ENCODE assay signal across 9 cellular contexts in the genomic region with DNA sequence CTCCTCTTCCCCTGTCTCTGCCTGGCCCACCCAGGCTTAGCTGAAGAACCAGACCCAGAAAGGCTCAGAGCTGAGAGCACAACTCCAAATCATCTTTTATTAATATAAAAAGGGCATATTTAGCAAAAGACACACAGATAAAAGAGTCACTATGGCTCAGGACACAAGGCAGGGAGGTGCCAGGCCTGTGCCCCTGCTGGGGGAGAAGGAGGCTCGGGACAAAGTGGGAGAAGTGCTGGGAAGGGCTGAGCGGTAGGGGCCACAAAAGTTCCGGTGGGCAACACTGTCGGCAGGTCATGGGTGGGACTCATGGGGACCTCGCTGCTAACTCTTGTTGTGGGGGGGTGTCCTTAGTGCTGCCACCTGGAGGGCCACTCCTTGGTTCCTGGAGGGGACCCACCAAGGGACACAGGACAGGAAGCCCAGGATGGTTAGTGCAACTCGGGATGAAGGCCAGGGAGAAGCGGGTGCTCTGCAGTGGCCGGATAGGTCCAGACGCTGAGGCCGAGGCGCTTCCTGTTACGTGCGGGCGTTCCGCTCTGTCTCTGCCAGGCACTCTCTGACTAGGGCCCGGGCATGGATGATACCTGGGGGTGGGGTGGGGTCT. TPM values are rescaled to one million over a fixed set of nuclear protein-coding genes. Genes with fewer than 3 reads are reported as not detected.
A peak's percentile ranks its signal among the peaks of the same experiment; 100 is the strongest.
DNase-seq lines count a peak whose midpoint lies in the region; ATAC-seq, FAIRE-seq and TF ChIP-seq lines count a peak whose summit lies in the region.
"Had no signal": no experiment of that assay in that cellular context is flagged by ENCODE, and none has a peak within 500 bp of the region (broad histone marks: within the 10 kb centered on the region; RNA-seq: fewer than 3 reads in every experiment).

No MANE protein-coding gene starts in this region.

- H3K36me3 ChIP-seq in BLaER1 treated with 17β-estradiol and CSF1 and Interleukin-3, amounts not matched to agents 10 nM and 100 nM, result peaks cover 9 to 22% (median 14%) of the 10 kb centered on the region in 11 experiments
- H3K36me3 ChIP-seq in Loucy (ENCODE audit: insufficient read depth, low read length), result peaks cover 4% of the 10 kb centered on the region; the same call in 1 of the 2 replicates
- no peaks in the 10 kb centered on the region for H3K36me3 ChIP-seq in neural cell (ENCODE audit: insufficient read depth, low read length)

- H3K4me3 ChIP-seq in BLaER1 treated with 17β-estradiol and CSF1 and Interleukin-3, amounts not matched to agents 10 nM and 100 nM, result peak overlapping the region in 9 of 10 experiments; percentile 58 to 86 (median 74); a peak in 17 of 20 replicates
- H3K4me3 ChIP-seq in Loucy (ENCODE audit: low read length, poor library complexity, severe bottlenecking), result peak overlapping the region; percentile 86
- peak overlapping the region; percentile 78 for H3K4me3 ChIP-seq in coronary artery
- H3K4me3 ChIP-seq in neural cell (ENCODE audit: low read length), result peak overlapping the region; percentile 78

- no peak for TF ChIP-seq EP300 in neural cell (conservative IDR thresholded peaks at IDR 0.05; ENCODE audit: poor library complexity, severe bottlenecking)

- no peak overlapping the region for H2AFZ ChIP-seq in Loucy (ENCODE audit: low read length)
- no peak overlapping the region for H2AFZ ChIP-seq in neural cell (ENCODE audit: low read depth, low read length)

- no peak for TF ChIP-seq POLR2A in H54 (IDR thresholded peaks at IDR 0.05; ENCODE audit: low read depth, low read length)

- H3K27ac ChIP-seq in BLaER1 treated with 17β-estradiol and CSF1 and Interleukin-3, amounts not matched to agents 10 nM and 100 nM, result peak overlapping the region in 9 of 11 experiments; percentile 4 to 92 (median 45); a peak in 10 of 22 replicates
- peak overlapping the region; percentile 86 to 97 for H3K27ac ChIP-seq in coronary artery
- no peak overlapping the region for H3K27ac ChIP-seq in neural cell (ENCODE audit: low read length)

- peak overlapping the region; percentile 91 to 100 (median 99) for H3K4me2 ChIP-seq in BLaER1 treated with 17β-estradiol and CSF1 and Interleukin-3, amounts not matched to agents 10 nM and 100 nM
- H3K4me2 ChIP-seq in Loucy (ENCODE audit: low read depth, low read length, poor library complexity, severe bottlenecking), result peak overlapping the region; percentile 98
- H3K4me2 ChIP-seq in neural cell (ENCODE audit: low read length), result no peak overlapping the region

- peaks cover 51 to 60% (median 55%) of the 10 kb centered on the region in 10 experiments for H3K4me1 ChIP-seq in BLaER1 treated with 17β-estradiol and CSF1 and Interleukin-3, amounts not matched to agents 10 nM and 100 nM
- peaks cover 36% of the 10 kb centered on the region for H3K4me1 ChIP-seq in Loucy (ENCODE audit: insufficient read depth, low read length, poor library complexity, severe bottlenecking)

- H3K9me3 ChIP-seq in BLaER1 treated with 17β-estradiol and CSF1 and Interleukin-3, amounts not matched to agents 10 nM and 100 nM (replicated peaks in 1 of 11), result no peaks in the 10 kb centered on the region
- no peaks in the 10 kb centered on the region for H3K9me3 ChIP-seq in Loucy (ENCODE audit: insufficient read depth, low read depth, low read length)
- H3K9me3 ChIP-seq in neural cell (ENCODE audit: low read length), result no peaks in the 10 kb centered on the region

- H3K27me3 ChIP-seq in BLaER1 treated with 17β-estradiol and CSF1 and Interleukin-3, amounts not matched to agents 10 nM and 100 nM, result peaks cover 0 to 13% (median 9%) of the 10 kb centered on the region in 11 experiments; a peak in 9 of 22 replicates
- H3K27me3 ChIP-seq in Loucy (ENCODE audit: insufficient read depth, low read length, poor library complexity, severe bottlenecking) (no peaks in the 10 kb centered on the region), neural cell (ENCODE audit: insufficient read depth, low read depth, low read length) (no peaks in the 10 kb centered on the region)

- H4K20me1 ChIP-seq in BLaER1 treated with 17β-estradiol and CSF1 and Interleukin-3, amounts not matched to agents 10 nM and 100 nM, result peaks cover 26 to 55% (median 45%) of the 10 kb centered on the region in 11 experiments; a peak in 21 of 22 replicates
- H4K20me1 ChIP-seq in Loucy (ENCODE audit: insufficient read depth, low read length, poor library complexity, severe bottlenecking) (peaks cover 31% of the 10 kb centered on the region), neural cell (ENCODE audit: insufficient read depth) (no peaks in the 10 kb centered on the region)

- peak overlapping the region; percentile 58 to 91 (median 84) for H3K9ac ChIP-seq in BLaER1 treated with 17β-estradiol and CSF1 and Interleukin-3, amounts not matched to agents 10 nM and 100 nM
- H3K9ac ChIP-seq in Loucy (ENCODE audit: low read depth, low read length, poor library complexity, severe bottlenecking) (peak overlapping the region; percentile 74), neural cell (ENCODE audit: low read length) (no peak overlapping the region)

- TF ChIP-seq CTCF in Loucy (conservative IDR thresholded peaks at IDR 0.05; ENCODE audit: low read length) (no peak; the same call in 1 of the 2 replicates), coronary artery (IDR thresholded peaks at IDR 0.05) (no peak), neural cell (IDR thresholded peaks at IDR 0.05; ENCODE audit: poor library complexity, severe bottlenecking) (no peak)

- peaks cover 6% of the 10 kb centered on the region for H3F3A ChIP-seq in Loucy (ENCODE audit: low read depth)
- no peaks in the 10 kb centered on the region for H3F3A ChIP-seq in neural cell (ENCODE audit: insufficient read depth, low read length, poor library complexity, severe bottlenecking)

- DNase-seq in coronary artery (ENCODE audit: low spot score), result no peak
- no peak for DNase-seq in stimulated activated CD4-positive, alpha-beta T cell treated with anti-CD3 and anti-CD28 coated beads, Interleukin-12 subunit alpha, Interleukin-12 subunit beta, amount 100 ng/mL, for 4 hours
- DNase-seq in midbrain (lab: John Stamatoyannopoulos, UW), result no peak
- DNase-seq in H54 (ENCODE audit: insufficient read length, low spot score), result no peak

- H3K79me2 ChIP-seq in Loucy (ENCODE audit: insufficient read depth, low read length), result peaks cover 38% of the 10 kb centered on the region
- peaks cover 15% of the 10 kb centered on the region for H3K79me2 ChIP-seq in neural cell (replicated peaks; ENCODE audit: insufficient read depth, low read length)

- H3K9me2 ChIP-seq in Loucy (replicated peaks; ENCODE audit: low read depth, low read length), result no peaks in the 10 kb centered on the region
- no peaks in the 10 kb centered on the region for H3K9me2 ChIP-seq in neural cell (ENCODE audit: insufficient read depth, low read length)

- no peak for TF ChIP-seq RAD21 in neural cell (conservative IDR thresholded peaks at IDR 0.05)

- FAIRE-seq in H54 (lab: Jason Lieb, UNC), result no peak

- ATAC-seq in GM19023 (IDR thresholded peaks at IDR 0.05; ENCODE audit: unreplicated experiment), result no peak

TF ChIP-seq in neural cell, 6 proteins besides CTCF, POLR2A, EP300 and RAD21:
- TF ChIP-seq, protein P1, sequence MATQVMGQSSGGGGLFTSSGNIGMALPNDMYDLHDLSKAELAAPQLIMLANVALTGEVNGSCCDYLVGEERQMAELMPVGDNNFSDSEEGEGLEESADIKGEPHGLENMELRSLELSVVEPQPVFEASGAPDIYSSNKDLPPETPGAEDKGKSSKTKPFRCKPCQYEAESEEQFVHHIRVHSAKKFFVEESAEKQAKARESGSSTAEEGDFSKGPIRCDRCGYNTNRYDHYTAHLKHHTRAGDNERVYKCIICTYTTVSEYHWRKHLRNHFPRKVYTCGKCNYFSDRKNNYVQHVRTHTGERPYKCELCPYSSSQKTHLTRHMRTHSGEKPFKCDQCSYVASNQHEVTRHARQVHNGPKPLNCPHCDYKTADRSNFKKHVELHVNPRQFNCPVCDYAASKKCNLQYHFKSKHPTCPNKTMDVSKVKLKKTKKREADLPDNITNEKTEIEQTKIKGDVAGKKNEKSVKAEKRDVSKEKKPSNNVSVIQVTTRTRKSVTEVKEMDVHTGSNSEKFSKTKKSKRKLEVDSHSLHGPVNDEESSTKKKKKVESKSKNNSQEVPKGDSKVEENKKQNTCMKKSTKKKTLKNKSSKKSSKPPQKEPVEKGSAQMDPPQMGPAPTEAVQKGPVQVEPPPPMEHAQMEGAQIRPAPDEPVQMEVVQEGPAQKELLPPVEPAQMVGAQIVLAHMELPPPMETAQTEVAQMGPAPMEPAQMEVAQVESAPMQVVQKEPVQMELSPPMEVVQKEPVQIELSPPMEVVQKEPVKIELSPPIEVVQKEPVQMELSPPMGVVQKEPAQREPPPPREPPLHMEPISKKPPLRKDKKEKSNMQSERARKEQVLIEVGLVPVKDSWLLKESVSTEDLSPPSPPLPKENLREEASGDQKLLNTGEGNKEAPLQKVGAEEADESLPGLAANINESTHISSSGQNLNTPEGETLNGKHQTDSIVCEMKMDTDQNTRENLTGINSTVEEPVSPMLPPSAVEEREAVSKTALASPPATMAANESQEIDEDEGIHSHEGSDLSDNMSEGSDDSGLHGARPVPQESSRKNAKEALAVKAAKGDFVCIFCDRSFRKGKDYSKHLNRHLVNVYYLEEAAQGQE (IDR thresholded peaks at IDR 0.05; ENCODE audit: borderline replicate concordance), result no peak
- peak; percentile 30 for TF ChIP-seq SMC3 (conservative IDR thresholded peaks at IDR 0.05; ENCODE audit: poor library complexity)

RNA-seq across cellular contexts. Expression of a gene that starts 1.4 kb away (rescaled TPM):
- polyA plus RNA-seq in neural cell, result 25.8 and 37.2 TPM in 2 replicates
- polyA minus RNA-seq in neural cell, result 40.2 and 42.1 TPM in 2 replicates

RNA-seq across cellular contexts. Expression of a gene that starts 1.4 kb away (rescaled TPM):
- polyA plus RNA-seq in neural cell, result 18.1 and 22.4 TPM in 2 replicates
- polyA minus RNA-seq in neural cell, result 15.9 and 20.0 TPM in 2 replicates

RNA-seq across cellular contexts. Expression of a gene that starts 16.7 kb away (rescaled TPM):
- polyA plus RNA-seq in neural cell, result not detected in 2 replicates
- polyA minus RNA-seq in neural cell, result not detected in 2 replicates
- polyA plus RNA-seq: adipose tissue had no signal

RNA-seq across cellular contexts. Expression of a gene that starts 23.7 kb away (rescaled TPM):
- 83.9 and 121 TPM in 2 replicates for polyA plus RNA-seq in neural cell
- polyA minus RNA-seq in neural cell, result 40.5 and 48.5 TPM in 2 replicates

RNA-seq across cellular contexts. Expression of a gene that starts 37.5 kb away (rescaled TPM):
- polyA plus RNA-seq in neural cell, result 50.3 and 61.9 TPM in 2 replicates
- 17.2 and 17.5 TPM in 2 replicates for polyA minus RNA-seq in neural cell
